ENCODE assay signal across 15 cellular contexts in the genomic region with DNA sequence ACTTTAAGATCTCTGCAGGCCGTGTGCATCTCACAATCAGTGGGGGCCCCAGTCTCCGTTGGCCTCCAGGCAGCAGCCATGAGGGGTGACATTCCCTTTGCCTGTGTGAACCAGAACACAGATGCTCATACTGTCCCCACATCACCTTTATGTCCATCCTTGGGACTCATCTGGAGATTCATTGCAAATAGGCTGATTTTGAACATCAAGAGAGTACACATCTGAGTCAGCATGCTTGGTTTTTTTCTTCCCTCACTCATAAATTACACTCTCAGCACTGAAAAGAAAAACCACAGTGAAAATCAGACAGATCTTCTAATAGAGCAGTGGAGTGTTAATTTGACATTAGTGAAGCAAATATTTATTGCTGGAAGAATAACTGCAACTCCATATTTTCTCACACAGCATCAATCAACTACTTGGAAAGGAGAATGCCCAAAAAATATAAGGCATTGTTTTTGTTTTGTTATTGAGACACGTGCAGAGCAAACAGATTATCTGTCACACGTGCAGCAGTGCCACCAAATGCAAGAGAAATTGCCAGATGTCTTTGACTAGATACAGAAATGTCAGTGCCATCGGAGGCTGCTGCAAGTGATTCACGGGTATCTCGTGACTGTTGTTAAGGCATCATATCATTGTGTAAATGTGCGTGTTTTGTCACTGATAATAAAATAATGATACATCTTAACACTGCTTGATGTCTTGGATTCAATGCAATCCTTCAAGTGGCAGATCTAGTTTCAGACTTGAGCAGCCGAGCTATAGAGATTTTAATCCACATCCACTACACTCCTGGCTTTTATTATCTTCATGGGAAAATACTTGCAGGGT. TPM values are rescaled to one million over a fixed set of nuclear protein-coding genes. Genes with fewer than 3 reads are reported as not detected.
"Had no signal": no experiment of that assay in that cellular context is flagged by ENCODE, and none has a peak within 500 bp of the region (broad histone marks: within the 10 kb centered on the region; RNA-seq: fewer than 3 reads in every experiment).

No MANE protein-coding gene starts in this region.

- H3K4me3 Mint-ChIP-seq: activated CD4-positive, alpha-beta T cell treated with anti-CD3 and anti-CD28 coated beads for 36 hours; activated naive CD4-positive, alpha-beta T cell treated with anti-CD3 and anti-CD28 coated beads, Interleukin-2, amount 50 U/mL, for 24 hours; naive thymus-derived CD8-positive, alpha-beta T cell; stimulated activated naive CD8-positive, alpha-beta T cell treated with anti-CD3 and anti-CD28 coated beads, Interleukin-15, amount 100 ng/mL, for 72 hours had no signal

- H3K36me3 Mint-ChIP-seq: activated naive CD4-positive, alpha-beta T cell treated with anti-CD3 and anti-CD28 coated beads, Interleukin-2, amount 50 U/mL, for 24 hours; naive thymus-derived CD8-positive, alpha-beta T cell had no signal

- H3K4me1 Mint-ChIP-seq: activated CD4-positive, alpha-beta T cell treated with anti-CD3 and anti-CD28 coated beads for 36 hours; activated naive CD4-positive, alpha-beta T cell treated with anti-CD3 and anti-CD28 coated beads, Interleukin-2, amount 50 U/mL, for 24 hours; stimulated activated naive CD8-positive, alpha-beta T cell treated with anti-CD3 and anti-CD28 coated beads, Interleukin-15, amount 100 ng/mL, for 72 hours had no signal

- H3K27ac ChIP-seq: foreskin keratinocyte, testis, upper lobe of right lung had no signal

- H3K4me3 ChIP-seq: smooth muscle cell, testis, upper lobe of right lung had no signal

- H3K27me3 ChIP-seq: foreskin keratinocyte, testis, upper lobe of right lung had no signal

- H3K9me3 ChIP-seq: testis, upper lobe of right lung had no signal

- ATAC-seq: activated CD4-positive, alpha-beta T cell treated with anti-CD3 and anti-CD28 coated beads for 36 hours; foreskin keratinocyte; left cardiac atrium; naive thymus-derived CD8-positive, alpha-beta T cell; sciatic nerve; stimulated activated naive CD8-positive, alpha-beta T cell treated with anti-CD3 and anti-CD28 coated beads, Interleukin-15, amount 100 ng/mL, for 72 hours; upper lobe of right lung had no signal

- DNase-seq: activated CD4-positive, alpha-beta T cell treated with anti-CD3 and anti-CD28 coated beads for 36 hours; activated CD4-positive, alpha-beta T cell treated with anti-CD3 and anti-CD28 coated beads, Interleukin-2, amount 50 U/mL, for 48 hours; activated gamma-delta T cell; foreskin keratinocyte; hippocampal formation; left cardiac atrium; naive thymus-derived CD8-positive, alpha-beta T cell; stimulated activated CD4-positive, alpha-beta T cell treated with anti-CD3 and anti-CD28 coated beads, Interleukin-4, amount 100 ng/mL, for 1 hour; stimulated activated naive CD8-positive, alpha-beta T cell treated with anti-CD3 and anti-CD28 coated beads, Interleukin-15, amount 100 ng/mL, for 72 hours; testis; upper lobe of right lung had no signal

- H3K4me1 ChIP-seq: foreskin keratinocyte, testis, upper lobe of right lung had no signal

- H3K27me3 Mint-ChIP-seq: activated CD4-positive, alpha-beta T cell treated with anti-CD3 and anti-CD28 coated beads for 36 hours had no signal

- H3K27ac Mint-ChIP-seq: activated CD4-positive, alpha-beta T cell treated with anti-CD3 and anti-CD28 coated beads for 36 hours; activated naive CD4-positive, alpha-beta T cell treated with anti-CD3 and anti-CD28 coated beads, Interleukin-2, amount 50 U/mL, for 24 hours had no signal

- H3K4me2 ChIP-seq: smooth muscle cell had no signal

RNA-seq across cellular contexts. Expression of a gene that starts 10.9 kb away (rescaled TPM):
- total RNA-seq: activated CD4-positive, alpha-beta T cell treated with anti-CD3 and anti-CD28 coated beads for 36 hours; dermis microvascular lymphatic vessel endothelial cell; naive thymus-derived CD8-positive, alpha-beta T cell had no signal
- polyA plus RNA-seq: naive thymus-derived CD8-positive, alpha-beta T cell had no signal
